In the genomic region with DNA sequence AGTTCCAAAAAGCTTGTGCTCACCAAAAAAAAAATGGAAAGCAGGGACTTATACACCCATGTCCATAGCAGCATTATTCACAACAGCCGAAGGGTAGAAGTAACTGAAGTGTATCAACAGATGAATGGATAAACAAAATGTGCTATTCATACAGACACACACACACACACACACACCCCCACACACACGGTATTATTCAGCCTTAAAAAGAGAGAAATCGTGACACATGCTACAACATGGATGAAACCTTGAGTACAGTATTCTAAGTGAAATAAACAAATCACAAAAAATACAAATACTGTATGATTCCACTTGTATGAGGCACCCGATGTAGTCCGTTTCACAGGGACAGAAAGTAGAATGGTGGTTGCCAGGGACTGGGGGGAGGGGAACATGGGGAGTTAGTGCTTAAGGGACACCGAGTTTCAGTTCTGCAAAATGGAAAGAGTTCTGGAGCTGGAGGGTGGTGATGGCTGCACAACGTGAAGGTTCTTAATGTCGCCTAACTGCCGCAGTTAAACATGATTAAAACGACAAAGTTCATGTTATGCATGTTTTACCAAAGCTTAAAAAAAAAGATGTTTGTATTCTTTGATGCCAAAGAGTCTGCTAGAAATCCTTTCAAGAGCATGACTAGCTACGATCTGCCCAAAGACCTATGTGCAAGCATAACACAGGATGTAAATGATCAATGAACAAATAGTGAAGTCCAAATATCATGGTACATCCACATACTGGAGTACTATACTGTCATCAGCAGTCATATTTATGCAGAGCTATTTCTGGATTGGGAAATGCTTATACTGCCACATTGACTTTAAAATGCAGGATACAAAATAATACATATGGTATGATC, we compare ENCODE assay signal across 8 cellular contexts. TPM values are rescaled to one million over a fixed set of nuclear protein-coding genes. Genes with fewer than 3 reads are reported as not detected.
DNase-seq lines count a peak whose midpoint lies in the region; ATAC-seq and TF ChIP-seq lines count a peak whose summit lies in the region.

No MANE protein-coding gene starts in this region.

- H3K9ac ChIP-seq in endodermal cell (ENCODE audit: extremely low read depth, low read length, poor library complexity, severe bottlenecking), result no peak overlapping the region
- H3K9ac ChIP-seq in mesendoderm (ENCODE audit: low read length), result no peak overlapping the region

- H3K79me1 ChIP-seq in mesendoderm (ENCODE audit: low read length), result no peaks in the 10 kb centered on the region

- no peak overlapping the region for H4K5ac ChIP-seq in mesendoderm (ENCODE audit: low read length)

- H3K4me1 Mint-ChIP-seq in endodermal cell, result peaks cover 52% of the 10 kb centered on the region

- H3K9me3 ChIP-seq in endodermal cell (ENCODE audit: control insufficient read depth, low read length) (no peaks in the 10 kb centered on the region), tibial nerve (no peaks in the 10 kb centered on the region), WERI-Rb-1 (ENCODE audit: severe bottlenecking) (no peaks in the 10 kb centered on the region)

- H3K27ac ChIP-seq in ACC112 (ENCODE audit: low read depth, low read length) (peak overlapping the region; percentile 91), endodermal cell (ENCODE audit: low read depth, low read length) (peak overlapping the region; percentile 40), tibial nerve (peak overlapping the region; percentile 44 to 91 (median 83)), WERI-Rb-1 (no peak overlapping the region), mesendoderm (ENCODE audit: low read depth, low read length) (no peak overlapping the region)

- H2BK15ac ChIP-seq in mesendoderm (replicated peaks; ENCODE audit: low read depth), result no peak overlapping the region

- H2BK120ac ChIP-seq in mesendoderm (ENCODE audit: low read depth, low read length), result no peak overlapping the region

- H3K36me3 ChIP-seq in ACC112 (ENCODE audit: insufficient read depth, low read length) (peaks cover 10% of the 10 kb centered on the region; the same call in 1 of the 2 replicates), endodermal cell (ENCODE audit: control insufficient read depth, insufficient read depth, low read length) (no peaks in the 10 kb centered on the region), tibial nerve (no peaks in the 10 kb centered on the region), WERI-Rb-1 (no peaks in the 10 kb centered on the region), mesendoderm (ENCODE audit: control insufficient read depth, insufficient read depth, low read length) (no peaks in the 10 kb centered on the region)

- H3K79me2 ChIP-seq in ACC112 (ENCODE audit: control insufficient read depth, insufficient read depth, low read length, unreplicated experiment) (peaks cover 92% of the 10 kb centered on the region), mesendoderm (ENCODE audit: control insufficient read depth, insufficient read depth, low read length) (no peaks in the 10 kb centered on the region)

- no peak overlapping the region for H4K8ac ChIP-seq in mesendoderm (ENCODE audit: low read depth, low read length)

- DNase-seq in endodermal cell, result no peak
- no peak for DNase-seq in tibial nerve (ENCODE audit: low spot score in 2 of 2)
- DNase-seq in GDM1 (lab: John Stamatoyannopoulos, UW), result no peak
- no peak for DNase-seq in WERI-Rb-1
- no peak for DNase-seq in mesendoderm

- TF ChIP-seq EP300 in tibial nerve (IDR thresholded peaks at IDR 0.05), result peak in 1 of 2 donors; percentile 71

- no peaks in the 10 kb centered on the region for H3K27me3 Mint-ChIP-seq in endodermal cell (ENCODE audit: insufficient read depth)

- TF ChIP-seq POLR2A in tibial nerve (IDR thresholded peaks at IDR 0.05), result no peak

- no peak overlapping the region for H3K18ac ChIP-seq in mesendoderm (ENCODE audit: low read length)

- H2AFZ ChIP-seq in ACC112 (ENCODE audit: low read length, unreplicated experiment), result peak overlapping the region; percentile 24

- H3K4me3 Mint-ChIP-seq in endodermal cell, result no peak overlapping the region

- no peak for TF ChIP-seq CTCF in endodermal cell (conservative IDR thresholded peaks at IDR 0.05)
- no peak for TF ChIP-seq CTCF in tibial nerve (IDR thresholded peaks at IDR 0.05)
- no peak for TF ChIP-seq CTCF in WERI-Rb-1 (IDR thresholded peaks at IDR 0.05; ENCODE audit: low read depth, low read length)

- H3K27ac Mint-ChIP-seq in endodermal cell, result no peak overlapping the region

- H2AK5ac ChIP-seq in mesendoderm (ENCODE audit: low read length), result no peak overlapping the region

- no peak overlapping the region for H2BK5ac ChIP-seq in mesendoderm (ENCODE audit: low read length)

- no peak overlapping the region for H3K4ac ChIP-seq in mesendoderm (ENCODE audit: low read depth, low read length)

- ATAC-seq in GM21447 (IDR thresholded peaks at IDR 0.05; ENCODE audit: unreplicated experiment) (peak; percentile 85), HG03571 (IDR thresholded peaks at IDR 0.05; ENCODE audit: unreplicated experiment) (peak; percentile 81)

- H3K27me3 ChIP-seq in ACC112 (ENCODE audit: insufficient read depth, low read length) (no peaks in the 10 kb centered on the region), endodermal cell (ENCODE audit: control insufficient read depth, insufficient read depth, low read length, poor library complexity, severe bottlenecking) (no peaks in the 10 kb centered on the region), tibial nerve (no peaks in the 10 kb centered on the region), WERI-Rb-1 (ENCODE audit: insufficient read depth, low read depth, severe bottlenecking) (no peaks in the 10 kb centered on the region), mesendoderm (ENCODE audit: insufficient read depth, low read length, poor library complexity) (no peaks in the 10 kb centered on the region)

- no peak overlapping the region for H3K4me2 ChIP-seq in mesendoderm (ENCODE audit: low read length)

- WGBS in endodermal cell (ENCODE audit: insufficient coverage in 1 of 2, insufficient read length in 1 of 2), 2 experiments, result 91 to 93% methylated on average over 9 to 10 of the region's 11 CpGs
- 38 to 39% methylated on average over 11 of the region's 11 CpGs for WGBS in tibial nerve, 2 donors
- no CpG with 5 or more reads among the region's 11 CpGs for WGBS in mesendoderm (ENCODE audit: extremely low coverage, insufficient coverage, low lambda C conversion rate)

- no peaks in the 10 kb centered on the region for H3K9me3 Mint-ChIP-seq in endodermal cell

- H3K23ac ChIP-seq in mesendoderm (ENCODE audit: low read length), result no peak overlapping the region

- H3K36me3 Mint-ChIP-seq in endodermal cell (ENCODE audit: low read depth), result peaks cover 5% of the 10 kb centered on the region

- no peak overlapping the region for H3K56ac ChIP-seq in mesendoderm (ENCODE audit: low read length)

- H3K4me1 ChIP-seq in ACC112 (ENCODE audit: control insufficient read depth, insufficient read depth, low read length, unreplicated experiment) (peaks cover 90% of the 10 kb centered on the region), endodermal cell (ENCODE audit: control insufficient read depth, insufficient read depth, low read length) (peaks cover 8% of the 10 kb centered on the region), tibial nerve (peaks cover 9 to 100% (median 81%) of the 10 kb centered on the region in 4 donors), mesendoderm (ENCODE audit: control insufficient read depth, low read depth, low read length) (peaks cover 3% of the 10 kb centered on the region)

- H3K4me3 ChIP-seq in ACC112 (ENCODE audit: low read depth, low read length) (peak overlapping the region; percentile 64), endodermal cell (ENCODE audit: low read length) (no peak overlapping the region), tibial nerve (no peak overlapping the region), WERI-Rb-1 (ENCODE audit: low read depth, low read length) (no peak overlapping the region), mesendoderm (ENCODE audit: low read length) (no peak overlapping the region)

RNA-seq across cellular contexts. Expression of a gene that starts 7.2 kb away (rescaled TPM):
- 10 to 100 TPM; 33.8 to 38.5 TPM for total RNA-seq in endodermal cell
- polyA plus RNA-seq in endodermal cell (2013, experiment 1 of 2), result 18.1 TPM
- 19.3 TPM for polyA plus RNA-seq in endodermal cell (2013, experiment 2 of 2)
- total RNA-seq in tibial nerve, result 100 to 1,000 TPM; 118 to 142 (median 133) TPM
- polyA plus RNA-seq in mesendoderm (2013, experiment 1 of 2), result 7.2 TPM
- polyA plus RNA-seq in mesendoderm (2013, experiment 2 of 2), result 7.8 TPM

Comparison
In these comparisons a context has a peak if more than half of its experiments do, and no peak if none do; other contexts are left out.
1. H3K27ac ChIP-seq: peak in ACC112 (single experiment), endodermal cell (single experiment) and tibial nerve (4 of 4); none in WERI-Rb-1 (single experiment) and mesendoderm (single experiment).